Comparison of ENCODE assay signal across 1 cellular context in genomic region chr11:32597914-32598313, GRCh38.
TF ChIP-seq lines count a peak whose summit lies in the region.

No MANE protein-coding gene starts in this region.

TF ChIP-seq in GM12878, 131 proteins besides CTCF, POLR2A, EP300 and RAD21:
- no peak for TF ChIP-seq RELB (IDR thresholded peaks at IDR 0.05; ENCODE audit: low read depth)
- TF ChIP-seq POLR2AphosphoS5 (IDR thresholded peaks at IDR 0.05; ENCODE audit: low read length) = 0 out of 2 replicates have a peak, but pooled peaks have one; percentile 23
